In genomic region chr3:66722675-66723074, GRCh38 we compare ENCODE assay signal across 10 cellular contexts.
DNase-seq lines count a peak whose midpoint lies in the region; ATAC-seq, FAIRE-seq and TF ChIP-seq lines count a peak whose summit lies in the region.
"Had no signal": no experiment of that assay in that cellular context is flagged by ENCODE, and none has a peak within 500 bp of the region (broad histone marks: within the 10 kb centered on the region; RNA-seq: fewer than 3 reads in every experiment).

No MANE protein-coding gene starts in this region.

- H3K9me2 ChIP-seq in MM.1S (replicated peaks; ENCODE audit: insufficient read depth, low read length) = no peaks in the 10 kb centered on the region

- no peaks in the 10 kb centered on the region for H3F3A ChIP-seq in MM.1S (ENCODE audit: insufficient read depth, low read length)

- H3K4me3 ChIP-seq in brain microvascular endothelial cell (ENCODE audit: low read depth, low read length) = no peak overlapping the region
- H3K4me3 ChIP-seq in kidney (ENCODE audit: low read length in 2 of 2) = no peak overlapping the region
- no peak overlapping the region for H3K4me3 ChIP-seq in upper lobe of right lung
- H3K4me3 ChIP-seq in MM.1S (ENCODE audit: low read length) = no peak overlapping the region
- no peak overlapping the region for H3K4me3 ChIP-seq in H7 (ENCODE audit: insufficient read depth, low read depth, low read length)

- H3K9me3 ChIP-seq in kidney (ENCODE audit: control insufficient read depth in 1 of 2, low read length in 2 of 2) (no peaks in the 10 kb centered on the region), upper lobe of right lung (no peaks in the 10 kb centered on the region), MM.1S (replicated peaks; ENCODE audit: insufficient read depth, low read length) (no peaks in the 10 kb centered on the region)

- no peak for FAIRE-seq in kidney (lab: Jason Lieb, UNC)
- FAIRE-seq: HepG2 had no signal

- no peak overlapping the region for H3K4me2 ChIP-seq in MM.1S (ENCODE audit: low read depth, low read length)

- DNase-seq in HS-27A (ENCODE audit: low read depth) = peak; percentile 62
- DNase-seq in brain microvascular endothelial cell = peak; percentile 75
- peak; percentile 89 for DNase-seq in kidney
- no peak for DNase-seq in upper lobe of right lung
- no peak for DNase-seq in MM.1S
- DNase-seq in H7 = no peak
- no peak for DNase-seq in NCI-H774 (lab: John Stamatoyannopoulos, UW)
- DNase-seq: activated CD8-positive, alpha-beta memory T cell treated with anti-CD3 and anti-CD28 coated beads, Interleukin-2, amount 10 ng/mL, durations not matched to agents 7 days and 5 days; NCI-H226 had no signal

- H3K27me3 ChIP-seq in brain microvascular endothelial cell (replicated peaks) (no peaks in the 10 kb centered on the region), upper lobe of right lung (no peaks in the 10 kb centered on the region), MM.1S (replicated peaks; ENCODE audit: insufficient read depth, low read length) (no peaks in the 10 kb centered on the region), H7 (ENCODE audit: control insufficient read depth, insufficient read depth, low read length) (no peaks in the 10 kb centered on the region)

- no peak overlapping the region for H2AFZ ChIP-seq in MM.1S (ENCODE audit: low read length)

- H3K4me1 ChIP-seq in kidney (ENCODE audit: control insufficient read depth in 1 of 2, insufficient read depth in 1 of 2, low read depth in 1 of 2, low read length in 2 of 2) (no peaks in the 10 kb centered on the region), upper lobe of right lung (no peaks in the 10 kb centered on the region), MM.1S (ENCODE audit: low read length) (no peaks in the 10 kb centered on the region)

- intact Hi-C loops in kidney (cut with DNase I) = no loop called here
- intact Hi-C loops in upper lobe of right lung (cut with DNase I) = no loop called here

- H3K79me2 ChIP-seq in MM.1S (ENCODE audit: low read length) = no peaks in the 10 kb centered on the region

- no peaks in the 10 kb centered on the region for H3K36me3 ChIP-seq in brain microvascular endothelial cell (replicated peaks)
- no peaks in the 10 kb centered on the region for H3K36me3 ChIP-seq in kidney (ENCODE audit: control insufficient read depth in 1 of 2, insufficient read depth in 2 of 2, low read length in 2 of 2)
- no peaks in the 10 kb centered on the region for H3K36me3 ChIP-seq in upper lobe of right lung
- no peaks in the 10 kb centered on the region for H3K36me3 ChIP-seq in MM.1S (replicated peaks; ENCODE audit: insufficient read depth, low read length)
- no peaks in the 10 kb centered on the region for H3K36me3 ChIP-seq in H7 (replicated peaks; ENCODE audit: control insufficient read depth, insufficient read depth, low read length)

- TF ChIP-seq CTCF in brain microvascular endothelial cell (IDR thresholded peaks at IDR 0.05; ENCODE audit: low read depth, low read length, missing control alignments) (no peak), kidney (IDR thresholded peaks at IDR 0.05; ENCODE audit: borderline replicate concordance, extremely low read depth, insufficient read depth) (no peak), upper lobe of right lung (IDR thresholded peaks at IDR 0.05) (no peak), MM.1S (IDR thresholded peaks at IDR 0.05; ENCODE audit: low read length) (no peak)

- in situ Hi-C loops in brain microvascular endothelial cell (cut with HindIII; ENCODE audit: low pct_ligation_motif_present, low sequenced_read_pairs) = no loop called here

- H3K9ac ChIP-seq in kidney (ENCODE audit: low read length in 2 of 2) (no peak overlapping the region), MM.1S (ENCODE audit: low read length) (no peak overlapping the region)

- no peaks in the 10 kb centered on the region for H4K20me1 ChIP-seq in MM.1S (ENCODE audit: insufficient read depth, low read length)

- peak; percentile 60 for ATAC-seq in upper lobe of right lung
- ATAC-seq: activated CD8-positive, alpha-beta memory T cell treated with anti-CD3 and anti-CD28 coated beads, Interleukin-2, amount 10 ng/mL, durations not matched to agents 7 days and 5 days; HepG2 had no signal

- peak overlapping the region; percentile 45 for H3K27ac ChIP-seq in brain microvascular endothelial cell
- peak overlapping the region in 1 of 2 donors; percentile 32 for H3K27ac ChIP-seq in kidney (ENCODE audit: low read depth in 2 of 2, low read length in 2 of 2)
- no peak overlapping the region for H3K27ac ChIP-seq in upper lobe of right lung
- H3K27ac ChIP-seq in MM.1S (ENCODE audit: low read length) = no peak overlapping the region

Comparison
In these comparisons a context has a peak if more than half of its experiments do, and no peak if none do; other contexts are left out.
1. DNase-seq: peak in HS-27A (single experiment), brain microvascular endothelial cell (single experiment) and kidney (single experiment); none in upper lobe of right lung (single experiment), MM.1S (single experiment), H7 (single experiment) and NCI-H774 (single experiment).